Comparison of ENCODE assay signal across 34 cellular contexts in the genomic region with DNA sequence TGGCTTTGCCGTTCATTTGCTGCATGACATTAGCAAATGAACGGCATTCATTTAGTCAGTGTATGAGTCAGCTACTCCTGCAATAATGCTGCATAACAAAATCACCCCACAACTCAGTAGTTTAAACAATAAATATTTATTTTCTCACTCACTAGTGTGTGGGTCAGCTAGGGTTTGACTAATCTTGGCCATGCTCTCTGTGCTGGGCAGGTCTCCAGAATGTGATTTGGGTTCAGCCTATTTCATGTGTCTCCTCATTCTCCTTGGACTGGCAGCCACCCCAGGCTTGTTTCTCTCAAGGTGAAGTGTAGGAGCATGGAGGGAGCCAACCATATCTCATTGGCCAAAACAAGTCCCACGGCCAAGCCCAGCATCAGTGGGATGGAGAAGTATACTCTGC.
"Had no signal": no experiment of that assay in that cellular context is flagged by ENCODE, and none has a peak within 500 bp of the region (broad histone marks: within the 10 kb centered on the region; RNA-seq: fewer than 3 reads in every experiment).

No MANE protein-coding gene starts in this region.

- H3K9me3 ChIP-seq: adrenal gland, colonic mucosa, neutrophil, ovary, thoracic aorta, upper lobe of left lung had no signal

- H3K27ac ChIP-seq: adrenal gland, cardiac muscle cell, colonic mucosa, epithelial cell of prostate, esophagus squamous epithelium, neutrophil, ovary, skin epidermis, thoracic aorta, upper lobe of left lung, WERI-Rb-1 had no signal

- H3K4me3 Mint-ChIP-seq: activated CD4-positive, alpha-beta memory T cell treated with anti-CD3 and anti-CD28 coated beads for 36 hours; activated naive CD4-positive, alpha-beta T cell treated with anti-CD3 and anti-CD28 coated beads for 36 hours; activated naive CD8-positive, alpha-beta T cell treated with anti-CD3 and anti-CD28 coated beads for 36 hours; activated T-helper 1 cell treated with anti-CD3 and anti-CD28 coated beads, Interleukin-12 subunit alpha, Interleukin-12 subunit beta, Interleukin-2, Interleukin-4 antibody, amounts not matched to agents 30 ng/mL and 10 ng/mL and 1 ng/mL, durations not matched to agents 14 hours and 24 hours and 36 hours; brain; nephron progenitor cell; stimulated activated naive CD8-positive, alpha-beta T cell treated with anti-CD3 and anti-CD28 coated beads, Interleukin-15, Interleukin-2, amounts not matched to agents 100 ng/mL and 50 ng/mL, for 24 hours; T-helper 1 cell treated with Interleukin-12 subunit alpha and Interleukin-12 subunit beta and Interleukin-4 antibody, amounts not matched to agents 30 μg/mL and 1 μg/mL, for 36 hours had no signal

- H3K4me3 ChIP-seq: adrenal gland, cardiac muscle cell, colonic mucosa, esophagus squamous epithelium, ovary, skin epidermis, thoracic aorta, upper lobe of left lung had no signal

- H3K4me1 ChIP-seq: colonic mucosa, upper lobe of left lung had no signal

- H3K9me3 Mint-ChIP-seq: activated CD4-positive, alpha-beta memory T cell treated with anti-CD3 and anti-CD28 coated beads for 36 hours; activated naive CD8-positive, alpha-beta T cell treated with anti-CD3 and anti-CD28 coated beads for 36 hours; activated T-helper 1 cell treated with anti-CD3 and anti-CD28 coated beads, Interleukin-12 subunit alpha, Interleukin-12 subunit beta, Interleukin-2, Interleukin-4 antibody, amounts not matched to agents 30 ng/mL and 10 ng/mL and 1 ng/mL, durations not matched to agents 14 hours and 24 hours and 36 hours; stimulated activated naive CD8-positive, alpha-beta T cell treated with anti-CD3 and anti-CD28 coated beads, Interleukin-15, Interleukin-2, amounts not matched to agents 100 ng/mL and 50 ng/mL, for 24 hours; T-helper 1 cell treated with Interleukin-12 subunit alpha and Interleukin-12 subunit beta and Interleukin-4 antibody, amounts not matched to agents 30 μg/mL and 1 μg/mL, for 36 hours had no signal

- ATAC-seq: activated CD4-positive, CD25-positive, alpha-beta regulatory T cell treated with anti-CD3 and anti-CD28 coated beads, Interleukin-2, amount 50 U/mL, for 24 hours; left ventricle myocardium superior; sciatic nerve had no signal

- H3K4me1 Mint-ChIP-seq: activated naive CD8-positive, alpha-beta T cell treated with anti-CD3 and anti-CD28 coated beads for 36 hours had no signal

- DNase-seq: activated CD4-positive, alpha-beta memory T cell treated with anti-CD3 and anti-CD28 coated beads for 36 hours; activated CD4-positive, alpha-beta T cell treated with anti-CD3 and anti-CD28 coated beads for 48 hours; activated CD8-positive, alpha-beta memory T cell treated with anti-CD3 and anti-CD28 coated beads, Interleukin-2, amount 50 U/mL, for 4 hours; activated effector memory CD4-positive, alpha-beta T cell treated with anti-CD3 and anti-CD28 coated beads, Interleukin-2, amount 50 U/mL, for 16 hours; activated naive CD4-positive, alpha-beta T cell treated with anti-CD3 and anti-CD28 coated beads for 36 hours; activated naive CD8-positive, alpha-beta T cell treated with anti-CD3 and anti-CD28 coated beads for 36 hours; activated T-cell treated with anti-CD3 and anti-CD28 coated beads, Interleukin-2, amount 50 U/mL, for 1 hour; adrenal gland; aorta; cerebellar nuclear complex; colonic mucosa; effector CD8-positive, alpha-beta T cell; esophagus squamous epithelium; islet precursor cell; left ventricle myocardium superior; nephron progenitor cell; ovary; stimulated activated CD4-positive, alpha-beta T cell treated with anti-CD3 and anti-CD28 coated beads, Interleukin-12 subunit alpha, Interleukin-12 subunit beta, amount 100 ng/mL, for 4 hours; stimulated activated CD4-positive, alpha-beta T cell treated with anti-CD3 and anti-CD28 coated beads, Interleukin-4, amount 100 ng/mL, for 1 hour; T-helper 9 cell; upper lobe of left lung; WERI-Rb-1 had no signal

- H3K36me3 ChIP-seq: adrenal gland, colonic mucosa, esophagus squamous epithelium, neutrophil, ovary, thoracic aorta, upper lobe of left lung, WERI-Rb-1 had no signal

- H3K27me3 Mint-ChIP-seq: progenitor cell of endocrine pancreas had no signal

- H3K36me3 Mint-ChIP-seq: activated CD4-positive, alpha-beta memory T cell treated with anti-CD3 and anti-CD28 coated beads for 36 hours; activated naive CD8-positive, alpha-beta T cell treated with anti-CD3 and anti-CD28 coated beads for 36 hours had no signal

- H3K27ac Mint-ChIP-seq: activated CD4-positive, alpha-beta memory T cell treated with anti-CD3 and anti-CD28 coated beads for 36 hours; activated naive CD4-positive, alpha-beta T cell treated with anti-CD3 and anti-CD28 coated beads for 36 hours; activated naive CD8-positive, alpha-beta T cell treated with anti-CD3 and anti-CD28 coated beads for 36 hours; activated T-helper 1 cell treated with anti-CD3 and anti-CD28 coated beads, Interleukin-12 subunit alpha, Interleukin-12 subunit beta, Interleukin-2, Interleukin-4 antibody, amounts not matched to agents 30 ng/mL and 10 ng/mL and 1 ng/mL, durations not matched to agents 14 hours and 24 hours and 36 hours; brain; nephron progenitor cell; stimulated activated naive CD8-positive, alpha-beta T cell treated with anti-CD3 and anti-CD28 coated beads, Interleukin-15, Interleukin-2, amounts not matched to agents 100 ng/mL and 50 ng/mL, for 24 hours; T-helper 1 cell treated with Interleukin-12 subunit alpha and Interleukin-12 subunit beta and Interleukin-4 antibody, amounts not matched to agents 30 μg/mL and 1 μg/mL, for 36 hours had no signal

- H3K27me3 ChIP-seq: adrenal gland, cardiac muscle cell, colonic mucosa, neutrophil, ovary, upper lobe of left lung had no signal
